15 cellular contexts compared by ENCODE assay signal in the genomic region with DNA sequence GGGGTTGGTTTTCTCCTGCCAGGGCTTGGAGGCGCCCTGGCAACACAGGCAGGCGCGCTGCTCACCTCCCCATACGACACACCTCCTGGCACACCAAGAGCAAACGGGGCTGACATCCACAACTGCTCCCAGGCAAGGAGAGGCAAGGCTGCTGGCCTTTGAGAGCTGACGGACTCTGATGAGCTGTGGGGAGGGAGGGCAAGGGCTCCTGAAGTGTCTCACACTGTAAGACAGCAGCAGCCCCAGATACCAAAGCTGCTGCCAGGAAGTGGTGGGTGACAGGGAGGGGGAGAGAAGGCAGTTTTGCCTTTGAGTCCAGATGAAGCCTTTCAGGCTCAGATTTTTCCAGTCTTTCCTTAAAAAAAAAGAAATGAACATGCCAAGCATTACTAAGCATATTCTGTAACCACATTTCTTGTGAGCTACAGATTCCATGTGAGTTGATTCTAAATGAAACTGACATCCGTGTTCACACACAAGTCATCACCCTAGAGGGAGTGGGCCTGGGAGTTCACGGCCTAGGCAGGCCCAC. TPM values are rescaled to one million over a fixed set of nuclear protein-coding genes. Genes with fewer than 3 reads are reported as not detected.
A peak's percentile ranks its signal among the peaks of the same experiment; 100 is the strongest.
DNase-seq lines count a peak whose midpoint lies in the region; ATAC-seq and TF ChIP-seq lines count a peak whose summit lies in the region.
"Had no signal": no experiment of that assay in that cellular context is flagged by ENCODE, and none has a peak within 500 bp of the region (broad histone marks: within the 10 kb centered on the region; RNA-seq: fewer than 3 reads in every experiment).

No MANE protein-coding gene starts in this region.

- H3K9me3 Mint-ChIP-seq in mesothelial cell of epicardium, result no peaks in the 10 kb centered on the region
- H3K9me3 Mint-ChIP-seq in activated CD4-positive, alpha-beta T cell treated with anti-CD3 and anti-CD28 coated beads, Interleukin-2, amount 10 ng/mL, durations not matched to agents 24 days and 14 days, result no peaks in the 10 kb centered on the region
- H3K9me3 Mint-ChIP-seq: activated naive CD4-positive, alpha-beta T cell treated with anti-CD3 and anti-CD28 coated beads, Interleukin-2, amount 10 ng/mL, durations not matched to agents 7 days and 5 days had no signal

- H3K4me3 ChIP-seq in BJ (ENCODE audit: low read depth, low read length) (no peak overlapping the region), fibroblast of lung (replicated peaks in 1 of 4; ENCODE audit: control extremely low read depth in 1 of 4, insufficient read depth in 1 of 4, low read depth in 3 of 4, low read length in 4 of 4) (no peak overlapping the region)
- H3K4me3 ChIP-seq: SJSA1 had no signal

- TF ChIP-seq CTCF in BJ (IDR thresholded peaks at IDR 0.05; ENCODE audit: insufficient read depth, low read depth, low read length) (no peak), fibroblast of lung (conservative IDR thresholded peaks at IDR 0.05 in 1 of 2, IDR thresholded peaks at IDR 0.05 in 1 of 2; ENCODE audit: low read depth in 1 of 2, low read length in 2 of 2) (no peak), mesothelial cell of epicardium (IDR thresholded peaks at IDR 0.05; ENCODE audit: unreplicated experiment) (no peak)

- no peak for ATAC-seq in GM19035 (IDR thresholded peaks at IDR 0.05; ENCODE audit: unreplicated experiment)

- intact Hi-C loops in activated CD4-positive, alpha-beta T cell treated with anti-CD3 and anti-CD28 coated beads, Interleukin-2, amount 10 ng/mL, durations not matched to agents 24 days and 14 days (cut with micrococcal nuclease), result no loop called here

- DNase-seq in BJ (ENCODE audit: low read depth), result peak; percentile 46
- peak; percentile 34 for DNase-seq in M059J (ENCODE audit: low read depth)
- peak; percentile 8 to 81 for DNase-seq in fibroblast of lung (ENCODE audit: low read depth in 2 of 2)
- DNase-seq in mesothelial cell of epicardium (ENCODE audit: low spot score in 2 of 2, unreplicated experiment in 2 of 2), result no peak
- DNase-seq in activated CD4-positive, alpha-beta T cell treated with anti-CD3 and anti-CD28 coated beads, Interleukin-2, amount 10 ng/mL, durations not matched to agents 24 days and 14 days, result no peak
- no peak for DNase-seq in NOMO-1 treated with dmso at 0.1 percent for 144 hours (lab: John Stamatoyannopoulos, UW; ENCODE audit: unreplicated experiment)
- DNase-seq in amniotic stem cell (lab: John Stamatoyannopoulos, UW), result no peak
- DNase-seq: activated CD4-positive, alpha-beta T cell treated with anti-CD3 and anti-CD28 coated beads for 4 hours; activated naive CD4-positive, alpha-beta T cell treated with anti-CD3 and anti-CD28 coated beads, Interleukin-2, amount 10 ng/mL, durations not matched to agents 7 days and 5 days; NCI-H1417; NCI-H446 treated with DMSO at 0.1 percent for 48 hours; T-helper 9 cell had no signal

- POLR2A ChIA-PET in BJ (lab: Charles Lee), result no interaction called here

- no peaks in the 10 kb centered on the region for H4K20me1 ChIP-seq in fibroblast of lung (ENCODE audit: control insufficient read depth, extremely low read depth, insufficient read depth, low read length)

- CTCF ChIA-PET in BJ (lab: Yijun Ruan, JAX), result no interaction called here

- H3K9ac ChIP-seq in fibroblast of lung (ENCODE audit: insufficient read depth, low read length), result no peak overlapping the region

- H3K27me3 Mint-ChIP-seq in mesothelial cell of epicardium (ENCODE audit: low read depth), result no peaks in the 10 kb centered on the region
- H3K27me3 Mint-ChIP-seq in activated CD4-positive, alpha-beta T cell treated with anti-CD3 and anti-CD28 coated beads, Interleukin-2, amount 10 ng/mL, durations not matched to agents 24 days and 14 days, result no peaks in the 10 kb centered on the region
- H3K27me3 Mint-ChIP-seq: progenitor cell of endocrine pancreas had no signal

- no peak overlapping the region for H3K27ac ChIP-seq in fibroblast of lung (ENCODE audit: insufficient read depth, low read length)
- H3K27ac ChIP-seq: SJSA1 had no signal

- no peaks in the 10 kb centered on the region for H3K27me3 ChIP-seq in BJ (ENCODE audit: control insufficient read depth, insufficient read depth, low read length)
- no peaks in the 10 kb centered on the region for H3K27me3 ChIP-seq in fibroblast of lung (ENCODE audit: control insufficient read depth, insufficient read depth, low read length)
- H3K27me3 ChIP-seq: SJSA1 had no signal

- H3K4me2 ChIP-seq in fibroblast of lung (ENCODE audit: extremely low read depth, insufficient read depth, low read length), result no peak overlapping the region

- peak overlapping the region; percentile 53 for H3K27ac Mint-ChIP-seq in mesothelial cell of epicardium
- H3K27ac Mint-ChIP-seq in activated CD4-positive, alpha-beta T cell treated with anti-CD3 and anti-CD28 coated beads, Interleukin-2, amount 10 ng/mL, durations not matched to agents 24 days and 14 days, result no peak overlapping the region
- H3K27ac Mint-ChIP-seq: activated naive CD4-positive, alpha-beta T cell treated with anti-CD3 and anti-CD28 coated beads, Interleukin-2, amount 10 ng/mL, durations not matched to agents 7 days and 5 days; progenitor cell of endocrine pancreas had no signal

- H3K36me3 Mint-ChIP-seq in mesothelial cell of epicardium, result no peaks in the 10 kb centered on the region
- no peaks in the 10 kb centered on the region for H3K36me3 Mint-ChIP-seq in activated CD4-positive, alpha-beta T cell treated with anti-CD3 and anti-CD28 coated beads, Interleukin-2, amount 10 ng/mL, durations not matched to agents 24 days and 14 days (ENCODE audit: low read depth)
- H3K36me3 Mint-ChIP-seq: activated naive CD4-positive, alpha-beta T cell treated with anti-CD3 and anti-CD28 coated beads, Interleukin-2, amount 10 ng/mL, durations not matched to agents 7 days and 5 days had no signal

- H3K4me3 Mint-ChIP-seq in mesothelial cell of epicardium, result no peak overlapping the region
- no peak overlapping the region for H3K4me3 Mint-ChIP-seq in activated CD4-positive, alpha-beta T cell treated with anti-CD3 and anti-CD28 coated beads, Interleukin-2, amount 10 ng/mL, durations not matched to agents 24 days and 14 days
- H3K4me3 Mint-ChIP-seq: activated naive CD4-positive, alpha-beta T cell treated with anti-CD3 and anti-CD28 coated beads, Interleukin-2, amount 10 ng/mL, durations not matched to agents 7 days and 5 days had no signal

- H3K9me3 ChIP-seq in fibroblast of lung (ENCODE audit: control insufficient read depth, insufficient read depth, low read depth, low read length), result no peaks in the 10 kb centered on the region
- H3K9me3 ChIP-seq: SJSA1 had no signal

- H3K36me3 ChIP-seq in BJ (ENCODE audit: control insufficient read depth, insufficient read depth, low read length) (no peaks in the 10 kb centered on the region), fibroblast of lung (ENCODE audit: control insufficient read depth, insufficient read depth, low read length) (no peaks in the 10 kb centered on the region)
- H3K36me3 ChIP-seq: SJSA1 had no signal

- H3K4me1 ChIP-seq in fibroblast of lung (ENCODE audit: control insufficient read depth, extremely low read depth, insufficient read depth, low read length), result no peaks in the 10 kb centered on the region
- H3K4me1 ChIP-seq: SJSA1 had no signal

- H3K4me1 Mint-ChIP-seq in mesothelial cell of epicardium, result peaks cover 6% of the 10 kb centered on the region
- H3K4me1 Mint-ChIP-seq in activated CD4-positive, alpha-beta T cell treated with anti-CD3 and anti-CD28 coated beads, Interleukin-2, amount 10 ng/mL, durations not matched to agents 24 days and 14 days, result no peaks in the 10 kb centered on the region
- H3K4me1 Mint-ChIP-seq: activated naive CD4-positive, alpha-beta T cell treated with anti-CD3 and anti-CD28 coated beads, Interleukin-2, amount 10 ng/mL, durations not matched to agents 7 days and 5 days had no signal

- no peaks in the 10 kb centered on the region for H3K79me2 ChIP-seq in fibroblast of lung (ENCODE audit: control insufficient read depth, insufficient read depth, low read length)

- no peak overlapping the region for H2AFZ ChIP-seq in fibroblast of lung (ENCODE audit: low read length)

RNA-seq across cellular contexts. Expression of gene PGBD5, which starts 24.3 kb away (rescaled TPM):
- 0.06 and 0.07 TPM in 2 replicates for polyA plus RNA-seq in BJ (2011; rRNA removed)
- polyA minus RNA-seq in BJ (2011; rRNA and poly(A)+ RNA removed), result 0.05 and 0.33 TPM in 2 replicates
- total RNA-seq in M059J (2014; rRNA removed; shearing (Covaris generic)), result 0.76 and 0.98 TPM in 2 replicates
- 0.17 and 0.51 TPM in 2 replicates for total RNA-seq in fibroblast of lung
- 0.05 and 0.10 TPM in 2 replicates for polyA plus RNA-seq in fibroblast of lung
- polyA plus RNA-seq in fibroblast of lung (2012), result 0.02 and 0.10 TPM in 2 replicates
- 0.15 TPM in 1 of 2 replicates, not detected in the other for polyA minus RNA-seq in fibroblast of lung (ENCODE audit: low replicate concordance)
- 0.80 to 1.2 TPM (median 0.94 TPM) in 3 replicates for total RNA-seq in mesothelial cell of epicardium
- total RNA-seq in activated CD4-positive, alpha-beta T cell treated with anti-CD3 and anti-CD28 coated beads, Interleukin-2, amount 10 ng/mL, durations not matched to agents 24 days and 14 days, result 0.09 TPM in 1 of 2 replicates, not detected in the other

Comparison
In these comparisons a context has a peak if more than half of its experiments do, and no peak if none do; other contexts are left out.
1. DNase-seq: peak in BJ (single experiment), M059J (single experiment) and fibroblast of lung (2 of 2); none in mesothelial cell of epicardium (0 of 2), activated CD4-positive, alpha-beta T cell treated with anti-CD3 and anti-CD28 coated beads, Interleukin-2, amount 10 ng/mL, durations not matched to agents 24 days and 14 days (single experiment), NOMO-1 treated with dmso at 0.1 percent for 144 hours (single experiment) and amniotic stem cell (single experiment).